In the genomic region with DNA sequence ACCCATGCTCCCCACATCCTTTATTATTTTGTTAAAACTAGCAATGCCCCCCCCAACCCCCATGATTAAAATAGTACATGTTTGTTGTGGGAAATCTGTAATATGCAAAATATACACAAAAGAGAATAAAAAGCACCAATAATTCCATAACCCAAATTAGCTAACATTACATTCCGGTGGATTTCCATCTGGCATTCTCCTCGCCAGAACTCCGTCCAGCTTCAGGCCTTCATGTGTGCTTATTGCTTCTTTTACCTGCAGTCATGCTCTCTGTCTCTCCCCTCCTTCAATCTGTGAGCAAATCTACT, we compare ENCODE assay signal across 10 cellular contexts. TPM values are rescaled to one million over a fixed set of nuclear protein-coding genes. Genes with fewer than 3 reads are reported as not detected.
DNase-seq lines count a peak whose midpoint lies in the region; ATAC-seq and TF ChIP-seq lines count a peak whose summit lies in the region.
"Had no signal": no experiment of that assay in that cellular context is flagged by ENCODE, and none has a peak within 500 bp of the region (broad histone marks: within the 10 kb centered on the region; RNA-seq: fewer than 3 reads in every experiment).

No MANE protein-coding gene starts in this region.

- no peaks in the 10 kb centered on the region for H3K27me3 ChIP-seq in heart right ventricle

- H3K9me3 ChIP-seq in heart right ventricle: no peaks in the 10 kb centered on the region
- no peaks in the 10 kb centered on the region for H3K9me3 ChIP-seq in mesodermal cell (ENCODE audit: control insufficient read depth, low read length)

- H3K27ac ChIP-seq in heart right ventricle: peak overlapping the region in 8 of 10 donors; percentile 27 to 86 (median 70)
- H3K27ac ChIP-seq in angular gyrus (ENCODE audit: low read depth, low read length): peak overlapping the region; percentile 59
- peak overlapping the region; percentile 99 for H3K27ac ChIP-seq in mesodermal cell (ENCODE audit: low read depth, low read length, severe bottlenecking)
- peak overlapping the region; percentile 39 for H3K27ac ChIP-seq in urinary bladder (ENCODE audit: low read depth)

- WGBS in heart right ventricle, 2 donors: 37 to 58% methylated on average over 3 of the region's 3 CpGs
- WGBS in mesodermal cell (ENCODE audit: insufficient coverage in 2 of 2), 2 experiments: 34 to 64% methylated on average over 3 of the region's 3 CpGs
- WGBS in urinary bladder: 21% methylated on average over 3 of the region's 3 CpGs

- peaks cover 10 to 43% (median 27%) of the 10 kb centered on the region in 9 donors for H3K4me1 ChIP-seq in heart right ventricle
- H3K4me1 ChIP-seq in mesodermal cell (ENCODE audit: control insufficient read depth, insufficient read depth, low read length, poor library complexity, severe bottlenecking): peaks cover 54% of the 10 kb centered on the region
- peaks cover 2% of the 10 kb centered on the region for H3K4me1 ChIP-seq in urinary bladder (ENCODE audit: insufficient read depth)

- DNase-seq in heart right ventricle (no peak), Right ventricle myocardium inferior (ENCODE audit: missing footprints) (no peak), NCI-H2029 treated with DMSO at 0.1 percent for 48 hours (lab: John Stamatoyannopoulos, UW) (no peak), DMS79 (lab: John Stamatoyannopoulos, UW) (no peak)
- DNase-seq: NCI-H2081, SIG-M5 had no signal

- intact Hi-C loops in heart right ventricle (cut with DNase I) (no loop called here), Right ventricle myocardium inferior (cut with DNase I) (no loop called here)

- ATAC-seq in heart right ventricle (no peak), Right ventricle myocardium inferior (no peak), GM21367 (IDR thresholded peaks at IDR 0.05; ENCODE audit: unreplicated experiment) (no peak)

- H3K4me3 ChIP-seq in heart right ventricle (no peak overlapping the region), mesodermal cell (ENCODE audit: extremely low read depth, insufficient read depth, low read length, poor library complexity, severe bottlenecking) (no peak overlapping the region), urinary bladder (ENCODE audit: low read depth, low read length) (no peak overlapping the region)

- TF ChIP-seq CTCF in heart right ventricle (IDR thresholded peaks at IDR 0.05): no peak

- H3K36me3 ChIP-seq in heart right ventricle (no peaks in the 10 kb centered on the region), mesodermal cell (ENCODE audit: control insufficient read depth, insufficient read depth, low read length) (no peaks in the 10 kb centered on the region), urinary bladder (ENCODE audit: insufficient read depth) (no peaks in the 10 kb centered on the region)

RNA-seq across cellular contexts. Expression of a gene that starts 25.5 kb away (rescaled TPM):
- total RNA-seq in heart right ventricle: 100 to 1,000 TPM in 6 of 10 donors, 10 to 100 TPM in 4; 15.6 to 309 (median 115) TPM
- polyA plus RNA-seq in heart right ventricle: 10 to 100 TPM; 25.3 to 93.9 TPM
- total RNA-seq in Right ventricle myocardium inferior: 19.2 TPM
- 139 TPM for polyA plus RNA-seq in mesodermal cell (2013, experiment 1 of 2)
- 110 TPM for polyA plus RNA-seq in mesodermal cell (2013, experiment 2 of 2)
- total RNA-seq in urinary bladder: 4.8 TPM
- 71.9 TPM for polyA plus RNA-seq in urinary bladder

RNA-seq across cellular contexts. Expression of a gene that starts 27.3 kb away (rescaled TPM):
- total RNA-seq in heart right ventricle (100 to 1,000 TPM; 158 to 280 (median 184) TPM), Right ventricle myocardium inferior (240 TPM), urinary bladder (40.0 TPM)
- polyA plus RNA-seq in heart right ventricle (100 to 1,000 TPM; 233 to 317 TPM), urinary bladder (298 TPM)
- polyA plus RNA-seq in mesodermal cell (2013, experiment 1 of 2): 145 TPM
- polyA plus RNA-seq in mesodermal cell (2013, experiment 2 of 2): 130 TPM

RNA-seq across cellular contexts. Expression of a gene that starts 49.7 kb away (rescaled TPM):
- 100 to 1,000 TPM; 144 to 437 (median 189) TPM for total RNA-seq in heart right ventricle
- 100 to 1,000 TPM; 156 to 440 TPM for polyA plus RNA-seq in heart right ventricle
- 254 TPM for total RNA-seq in Right ventricle myocardium inferior
- polyA plus RNA-seq in mesodermal cell (2013, experiment 1 of 2): 1,638 TPM
- 1,486 TPM for polyA plus RNA-seq in mesodermal cell (2013, experiment 2 of 2)
- 376 TPM for total RNA-seq in urinary bladder
- polyA plus RNA-seq in urinary bladder: 332 TPM

RNA-seq across cellular contexts. Expression of a gene that starts 52.7 kb away (rescaled TPM):
- total RNA-seq in heart right ventricle (10 to 100 TPM; 15.3 to 21.7 (median 19.5) TPM), Right ventricle myocardium inferior (13.1 TPM), urinary bladder (9.8 TPM)
- polyA plus RNA-seq in heart right ventricle (10 to 100 TPM; 11.2 to 18.1 TPM), urinary bladder (18.3 TPM)
- 60.6 TPM for polyA plus RNA-seq in mesodermal cell (2013, experiment 1 of 2)
- 50.2 TPM for polyA plus RNA-seq in mesodermal cell (2013, experiment 2 of 2)

Comparison
In these comparisons a context has a peak if more than half of its experiments do, and no peak if none do; other contexts are left out.
1. H3K27ac ChIP-seq: peak in every context shown above with its lines; median percentile 99 in mesodermal cell; 70 in heart right ventricle; 59 in angular gyrus; 39 in urinary bladder.